ENCODE assay signal across 27 cellular contexts in the genomic region with DNA sequence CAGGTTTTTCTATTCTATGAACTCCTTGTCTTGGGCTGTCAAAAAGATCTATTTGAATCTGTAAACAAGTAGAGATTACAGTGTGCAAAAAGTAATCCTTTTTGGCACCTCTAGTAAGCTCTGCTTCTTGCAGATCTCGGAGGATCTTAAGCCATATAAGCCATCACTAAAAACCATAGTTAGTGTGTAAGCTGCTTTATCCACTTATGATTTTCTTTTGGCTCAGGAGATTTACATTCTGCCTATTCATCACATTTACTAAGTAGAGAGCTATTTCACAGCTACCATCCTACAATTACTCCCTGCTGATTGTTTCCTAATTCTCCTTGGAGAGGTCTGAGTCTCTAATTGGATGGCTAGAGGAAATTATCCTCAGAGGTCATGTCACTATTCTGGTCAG.
DNase-seq lines count a peak whose midpoint lies in the region; ATAC-seq and TF ChIP-seq lines count a peak whose summit lies in the region.
"Had no signal": no experiment of that assay in that cellular context is flagged by ENCODE, and none has a peak within 500 bp of the region (broad histone marks: within the 10 kb centered on the region; RNA-seq: fewer than 3 reads in every experiment).

No MANE protein-coding gene starts in this region.

- no CpG with 5 or more reads among the region's 1 CpG for WGBS in neuronal stem cell (ENCODE audit: extremely low coverage in 2 of 2, insufficient read length in 2 of 2, insufficient replicate concordance in 1 of 2), 2 donors

- no peaks in the 10 kb centered on the region for H3K36me3 ChIP-seq in ACC112 (ENCODE audit: insufficient read depth, low read length)
- no peaks in the 10 kb centered on the region for H3K36me3 ChIP-seq in neuronal stem cell (replicated peaks in 1 of 2; ENCODE audit: control insufficient read depth in 2 of 2, insufficient read depth in 2 of 2, low read length in 2 of 2)
- H3K36me3 ChIP-seq in osteoblast (ENCODE audit: insufficient read depth, low read length), result no peaks in the 10 kb centered on the region
- H3K36me3 ChIP-seq: BLaER1, esophagus squamous epithelium, heart left ventricle, tibial nerve had no signal

- H4K20me1 ChIP-seq in osteoblast (ENCODE audit: insufficient read depth, low read length), result no peaks in the 10 kb centered on the region
- H4K20me1 ChIP-seq: BLaER1 had no signal

- no peak overlapping the region for H2BK15ac ChIP-seq in neuronal stem cell (ENCODE audit: low read length)

- no peak overlapping the region for H4K8ac ChIP-seq in neuronal stem cell (ENCODE audit: low read depth, low read length)

- no peak overlapping the region for H3K18ac ChIP-seq in neuronal stem cell (ENCODE audit: low read length)

- H3K9ac ChIP-seq in neuronal stem cell (ENCODE audit: low read depth, low read length, poor library complexity), result no peak overlapping the region
- H3K9ac ChIP-seq: BLaER1, GM23248 had no signal

- no peaks in the 10 kb centered on the region for H3K79me1 ChIP-seq in neuronal stem cell (ENCODE audit: low read depth, low read length)

- H3K4ac ChIP-seq in neuronal stem cell (ENCODE audit: low read length), result no peak overlapping the region

- H4K91ac ChIP-seq in neuronal stem cell (ENCODE audit: low read depth, low read length, poor library complexity), result no peak overlapping the region

- H3K4me2 ChIP-seq in neuronal stem cell (ENCODE audit: insufficient read depth, low read length, poor library complexity, severe bottlenecking) (no peak overlapping the region), osteoblast (ENCODE audit: insufficient read depth, low read length) (no peak overlapping the region)
- H3K4me2 ChIP-seq: BLaER1 had no signal

- peak overlapping the region; percentile 61 for H3K27ac ChIP-seq in ACC112 (ENCODE audit: low read depth, low read length)
- peak overlapping the region; percentile 59 for H3K27ac ChIP-seq in neuronal stem cell (replicated peaks; ENCODE audit: low read length)
- H3K27ac ChIP-seq in osteoblast (ENCODE audit: low read depth, low read length), result no peak overlapping the region
- H3K27ac ChIP-seq: BLaER1, GM23248, SK-N-MC had no signal

- no peak overlapping the region for H3K14ac ChIP-seq in neuronal stem cell (ENCODE audit: low read length)

- H3K4me1 ChIP-seq in ACC112 (ENCODE audit: control insufficient read depth, insufficient read depth, low read length, unreplicated experiment) (peaks cover 28% of the 10 kb centered on the region), neuronal stem cell (ENCODE audit: control insufficient read depth in 2 of 2, insufficient read depth in 1 of 2, low read depth in 1 of 2, low read length in 2 of 2) (peaks cover 8 to 12% of the 10 kb centered on the region in 2 donors), osteoblast (ENCODE audit: insufficient read depth, low read length) (peaks cover 27% of the 10 kb centered on the region)
- H3K4me1 ChIP-seq: esophagus squamous epithelium had no signal

- H2BK5ac ChIP-seq in neuronal stem cell (ENCODE audit: low read length), result no peak overlapping the region

- ATAC-seq in GM18873 (IDR thresholded peaks at IDR 0.05; ENCODE audit: low FRiP score, unreplicated experiment) (no peak), left lobe of liver (no peak)
- ATAC-seq: sciatic nerve had no signal

- H3K23ac ChIP-seq in neuronal stem cell (ENCODE audit: low read depth, low read length, poor library complexity), result no peak overlapping the region

- no peak overlapping the region for H2BK12ac ChIP-seq in neuronal stem cell (ENCODE audit: low read length)

- H3K27me3 ChIP-seq in ACC112 (ENCODE audit: insufficient read depth, low read length) (no peaks in the 10 kb centered on the region), neuronal stem cell (ENCODE audit: control insufficient read depth in 3 of 3, insufficient read depth in 3 of 3, low read depth in 1 of 3, low read length in 3 of 3) (no peaks in the 10 kb centered on the region), osteoblast (ENCODE audit: insufficient read depth, low read length) (no peaks in the 10 kb centered on the region)
- H3K27me3 ChIP-seq: BLaER1, dorsolateral prefrontal cortex, heart left ventricle, tibial nerve had no signal

- no peaks in the 10 kb centered on the region for H3K79me2 ChIP-seq in ACC112 (ENCODE audit: control insufficient read depth, insufficient read depth, low read length, unreplicated experiment)
- no peaks in the 10 kb centered on the region for H3K79me2 ChIP-seq in osteoblast (ENCODE audit: insufficient read depth, low read length)

- H3K4me3 ChIP-seq in ACC112 (ENCODE audit: low read depth, low read length), result no peak overlapping the region
- no peak overlapping the region for H3K4me3 ChIP-seq in neuronal stem cell (ENCODE audit: low read length in 2 of 2)
- H3K4me3 ChIP-seq in osteoblast (ENCODE audit: insufficient read depth, low read length), result no peak overlapping the region
- H3K4me3 ChIP-seq: BLaER1, dorsolateral prefrontal cortex, esophagus squamous epithelium, GM23248, heart left ventricle, SK-N-MC, tibial nerve had no signal

- H2AK5ac ChIP-seq in neuronal stem cell (ENCODE audit: low read depth, low read length), result no peak overlapping the region

- TF ChIP-seq CTCF in osteoblast (IDR thresholded peaks at IDR 0.05; ENCODE audit: extremely low read depth, low read depth, low read length), result no peak

- H3K9me3 ChIP-seq in neuronal stem cell (replicated peaks in 1 of 2; ENCODE audit: control insufficient read depth in 2 of 2, insufficient read depth in 1 of 2, low read depth in 1 of 2, low read length in 2 of 2) (no peaks in the 10 kb centered on the region), osteoblast (ENCODE audit: low read depth, low read length) (no peaks in the 10 kb centered on the region)
- H3K9me3 ChIP-seq: BLaER1, esophagus squamous epithelium, heart left ventricle, tibial nerve had no signal

- peak; percentile 73 for DNase-seq in NCI-H524 treated with DMSO at 0.1 percent for 48 hours (lab: John Stamatoyannopoulos, UW)
- DNase-seq in cerebellar cortex (ENCODE audit: low spot score), result peak; percentile 50
- DNase-seq in neuronal stem cell (ENCODE audit: low spot score), result no peak
- DNase-seq in left lobe of liver (ENCODE audit: low spot score), result no peak
- no peak for DNase-seq in osteoblast (ENCODE audit: insufficient read length, low spot score, missing footprints)
- no peak for DNase-seq in hepatic stellate cell (ENCODE audit: low spot score)
- DNase-seq: activated B cell treated with CpG ODN at 0.5 μM for 24 hours; activated gamma-delta T cell treated with Interleukin-2 at 50 U/mL for 16 hours; activated naive CD8-positive, alpha-beta T cell treated with anti-CD3 and anti-CD28 coated beads, Interleukin-2, amount 10 ng/mL, durations not matched to agents 7 days and 5 days; activated T-cell treated with anti-CD3 and anti-CD28 coated beads, Interleukin-2, amount 50 U/mL, for 48 hours; dorsolateral prefrontal cortex; esophagus squamous epithelium; foreskin melanocyte; GM23248; heart left ventricle; mammary epithelial cell; NCI-H1048; NCI-H1694; NCI-H2171; NK-92 treated with Interleukin-12 subunit alpha and Interleukin-12 subunit beta, amount 100 ng/mL, for 24 hours; stimulated activated CD4-positive, alpha-beta T cell treated with anti-CD3 and anti-CD28 coated beads, Interleukin-4, amount 100 ng/mL, for 24 hours had no signal

- H2BK120ac ChIP-seq in neuronal stem cell (ENCODE audit: low read depth, low read length), result no peak overlapping the region

- H2AFZ ChIP-seq in ACC112 (ENCODE audit: low read length, unreplicated experiment) (no peak overlapping the region), neuronal stem cell (ENCODE audit: low read length) (no peak overlapping the region), osteoblast (ENCODE audit: low read length) (no peak overlapping the region)
- H2AFZ ChIP-seq: GM23248 had no signal

Comparison
In these comparisons a context has a peak if more than half of its experiments do, and no peak if none do; other contexts are left out.
1. DNase-seq: peak in NCI-H524 treated with DMSO at 0.1 percent for 48 hours (single experiment) and cerebellar cortex (single experiment); none in neuronal stem cell (single experiment), left lobe of liver (single experiment), osteoblast (single experiment) and hepatic stellate cell (single experiment).